Comparison of ENCODE assay signal across 11 cellular contexts in genomic region chr1:211831558-211832323, GRCh38. TPM values are rescaled to one million over a fixed set of nuclear protein-coding genes. Genes with fewer than 3 reads are reported as not detected.
DNase-seq lines count a peak whose midpoint lies in the region; TF ChIP-seq lines count a peak whose summit lies in the region.
"Had no signal": no experiment of that assay in that cellular context is flagged by ENCODE, and none has a peak within 500 bp of the region (broad histone marks: within the 10 kb centered on the region; RNA-seq: fewer than 3 reads in every experiment).

No MANE protein-coding gene starts in this region.

- no peaks in the 10 kb centered on the region for H3K9me2 ChIP-seq in Karpas-422 (replicated peaks; ENCODE audit: insufficient read depth, low read length)

- no peaks in the 10 kb centered on the region for H4K20me1 ChIP-seq in Karpas-422 (ENCODE audit: insufficient read depth, low read depth, low read length)

- H3K9me3 ChIP-seq in Karpas-422 (ENCODE audit: low read length): no peaks in the 10 kb centered on the region
- H3K9me3 ChIP-seq: ascending aorta, vagina had no signal

- H3K27me3 ChIP-seq in Karpas-422 (ENCODE audit: low read length) (no peaks in the 10 kb centered on the region), H7 (ENCODE audit: control insufficient read depth, insufficient read depth, low read length) (peaks cover 9% of the 10 kb centered on the region)
- H3K27me3 ChIP-seq: ascending aorta, vagina had no signal

- no peak overlapping the region for H3K27ac ChIP-seq in Karpas-422 (ENCODE audit: low read length)
- H3K27ac ChIP-seq: KMS-11 had no signal

- H3K9me3 Mint-ChIP-seq in T-helper 1 cell treated with Interleukin-12 subunit alpha and Interleukin-12 subunit beta and Interleukin-4 antibody, amounts not matched to agents 30 μg/mL and 1 μg/mL, for 36 hours: no peaks in the 10 kb centered on the region
- H3K9me3 Mint-ChIP-seq in activated CD4-positive, alpha-beta memory T cell treated with anti-CD3 and anti-CD28 coated beads, Interleukin-2, amount 10 ng/mL, durations not matched to agents 7 days and 5 days: no peaks in the 10 kb centered on the region
- no peaks in the 10 kb centered on the region for H3K9me3 Mint-ChIP-seq in nephron progenitor cell

- H2AFZ ChIP-seq in Karpas-422 (ENCODE audit: low read length): no peak overlapping the region

- no peak for DNase-seq in T-helper 1 cell
- DNase-seq in Karpas-422: peak; percentile 74
- no peak for DNase-seq in activated CD4-positive, alpha-beta memory T cell treated with anti-CD3 and anti-CD28 coated beads, Interleukin-2, amount 10 ng/mL, durations not matched to agents 7 days and 5 days
- DNase-seq in nephron progenitor cell: no peak
- no peak for DNase-seq in H7
- no peak for DNase-seq in putamen (ENCODE audit: low spot score)
- DNase-seq in NCI-H1048 (lab: John Stamatoyannopoulos, UW): no peak

- H3K4me1 ChIP-seq in Karpas-422 (ENCODE audit: low read length): peaks cover 48% of the 10 kb centered on the region

- peak overlapping the region; percentile 82; the same call in 1 of the 2 replicates for H3K9ac ChIP-seq in Karpas-422 (ENCODE audit: low read length)

- peak overlapping the region; percentile 41 for H3K27ac Mint-ChIP-seq in T-helper 1 cell treated with Interleukin-12 subunit alpha and Interleukin-12 subunit beta and Interleukin-4 antibody, amounts not matched to agents 30 μg/mL and 1 μg/mL, for 36 hours
- peak overlapping the region; percentile 77 for H3K27ac Mint-ChIP-seq in activated CD4-positive, alpha-beta memory T cell treated with anti-CD3 and anti-CD28 coated beads, Interleukin-2, amount 10 ng/mL, durations not matched to agents 7 days and 5 days
- H3K27ac Mint-ChIP-seq in nephron progenitor cell: no peak overlapping the region

- CTCF ChIA-PET in activated CD4-positive, alpha-beta memory T cell treated with anti-CD3 and anti-CD28 coated beads, Interleukin-2, amount 10 ng/mL, durations not matched to agents 7 days and 5 days (lab: Charles Lee): interaction anchor here (0.7 to 1.3 kb wide), 2 partner anchors 11 to 203 kb away, joined by 3 to 5 read pairs; partner anchors contain the start of genes DTL and INTS7

- POLR2A ChIA-PET in activated CD4-positive, alpha-beta memory T cell treated with anti-CD3 and anti-CD28 coated beads, Interleukin-2, amount 10 ng/mL, durations not matched to agents 7 days and 5 days (lab: Charles Lee): interaction anchor here (1.4 to 2.4 kb wide), 2 partner anchors 11 to 204 kb away, joined by 6 to 13 read pairs; partner anchors contain the start of genes DTL and INTS7

- H3K36me3 ChIP-seq in Karpas-422 (ENCODE audit: insufficient read depth, low read length) (no peaks in the 10 kb centered on the region), H7 (replicated peaks; ENCODE audit: control insufficient read depth, insufficient read depth, low read length) (no peaks in the 10 kb centered on the region)
- H3K36me3 ChIP-seq: ascending aorta, vagina had no signal

- no peaks in the 10 kb centered on the region for H3K27me3 Mint-ChIP-seq in T-helper 1 cell treated with Interleukin-12 subunit alpha and Interleukin-12 subunit beta and Interleukin-4 antibody, amounts not matched to agents 30 μg/mL and 1 μg/mL, for 36 hours (ENCODE audit: low read depth)
- peaks cover 5% of the 10 kb centered on the region for H3K27me3 Mint-ChIP-seq in activated CD4-positive, alpha-beta memory T cell treated with anti-CD3 and anti-CD28 coated beads, Interleukin-2, amount 10 ng/mL, durations not matched to agents 7 days and 5 days
- peaks cover 34% of the 10 kb centered on the region for H3K27me3 Mint-ChIP-seq in nephron progenitor cell (ENCODE audit: low read depth, poor library complexity)

- peaks cover 30% of the 10 kb centered on the region for H3K79me2 ChIP-seq in Karpas-422 (ENCODE audit: low read length)

- H3K4me3 ChIP-seq in Karpas-422 (ENCODE audit: low read length): peak overlapping the region; percentile 84
- no peak overlapping the region for H3K4me3 ChIP-seq in H7 (ENCODE audit: insufficient read depth, low read depth, low read length)

- H3K4me2 ChIP-seq in Karpas-422 (ENCODE audit: low read depth, low read length, poor library complexity, severe bottlenecking): peak overlapping the region; percentile 78

- no peak for TF ChIP-seq CTCF in nephron progenitor cell (IDR thresholded peaks at IDR 0.05)

- H3K4me3 Mint-ChIP-seq in T-helper 1 cell treated with Interleukin-12 subunit alpha and Interleukin-12 subunit beta and Interleukin-4 antibody, amounts not matched to agents 30 μg/mL and 1 μg/mL, for 36 hours: peak overlapping the region; percentile 89
- H3K4me3 Mint-ChIP-seq in activated CD4-positive, alpha-beta memory T cell treated with anti-CD3 and anti-CD28 coated beads, Interleukin-2, amount 10 ng/mL, durations not matched to agents 7 days and 5 days: peak overlapping the region; percentile 78
- peak overlapping the region; percentile 79 for H3K4me3 Mint-ChIP-seq in nephron progenitor cell

- peaks cover 60% of the 10 kb centered on the region for H3K4me1 Mint-ChIP-seq in T-helper 1 cell treated with Interleukin-12 subunit alpha and Interleukin-12 subunit beta and Interleukin-4 antibody, amounts not matched to agents 30 μg/mL and 1 μg/mL, for 36 hours (ENCODE audit: low read depth)
- peaks cover 65% of the 10 kb centered on the region for H3K4me1 Mint-ChIP-seq in activated CD4-positive, alpha-beta memory T cell treated with anti-CD3 and anti-CD28 coated beads, Interleukin-2, amount 10 ng/mL, durations not matched to agents 7 days and 5 days
- H3K4me1 Mint-ChIP-seq in nephron progenitor cell: peaks cover 13% of the 10 kb centered on the region

- peaks cover 13% of the 10 kb centered on the region for H3K36me3 Mint-ChIP-seq in T-helper 1 cell treated with Interleukin-12 subunit alpha and Interleukin-12 subunit beta and Interleukin-4 antibody, amounts not matched to agents 30 μg/mL and 1 μg/mL, for 36 hours (ENCODE audit: low read depth)
- H3K36me3 Mint-ChIP-seq in activated CD4-positive, alpha-beta memory T cell treated with anti-CD3 and anti-CD28 coated beads, Interleukin-2, amount 10 ng/mL, durations not matched to agents 7 days and 5 days (ENCODE audit: low read depth): peaks cover 16% of the 10 kb centered on the region
- no peaks in the 10 kb centered on the region for H3K36me3 Mint-ChIP-seq in nephron progenitor cell (ENCODE audit: low read depth)

RNA-seq across cellular contexts. Expression of gene LPGAT1, which starts 1.2 kb away (rescaled TPM):
- total RNA-seq in Karpas-422 (2014; rRNA removed; shearing (Covaris generic); ENCODE audit: low replicate concordance): 40.4 and 53.3 TPM in 2 replicates
- 10 to 100 TPM; 52.6 to 55.2 TPM for total RNA-seq in activated CD4-positive, alpha-beta memory T cell treated with anti-CD3 and anti-CD28 coated beads, Interleukin-2, amount 10 ng/mL, durations not matched to agents 7 days and 5 days
- total RNA-seq in H7 (2014; rRNA removed; shearing (Covaris generic)): 10.5 and 20.2 TPM in 2 replicates
